In the genomic region with DNA sequence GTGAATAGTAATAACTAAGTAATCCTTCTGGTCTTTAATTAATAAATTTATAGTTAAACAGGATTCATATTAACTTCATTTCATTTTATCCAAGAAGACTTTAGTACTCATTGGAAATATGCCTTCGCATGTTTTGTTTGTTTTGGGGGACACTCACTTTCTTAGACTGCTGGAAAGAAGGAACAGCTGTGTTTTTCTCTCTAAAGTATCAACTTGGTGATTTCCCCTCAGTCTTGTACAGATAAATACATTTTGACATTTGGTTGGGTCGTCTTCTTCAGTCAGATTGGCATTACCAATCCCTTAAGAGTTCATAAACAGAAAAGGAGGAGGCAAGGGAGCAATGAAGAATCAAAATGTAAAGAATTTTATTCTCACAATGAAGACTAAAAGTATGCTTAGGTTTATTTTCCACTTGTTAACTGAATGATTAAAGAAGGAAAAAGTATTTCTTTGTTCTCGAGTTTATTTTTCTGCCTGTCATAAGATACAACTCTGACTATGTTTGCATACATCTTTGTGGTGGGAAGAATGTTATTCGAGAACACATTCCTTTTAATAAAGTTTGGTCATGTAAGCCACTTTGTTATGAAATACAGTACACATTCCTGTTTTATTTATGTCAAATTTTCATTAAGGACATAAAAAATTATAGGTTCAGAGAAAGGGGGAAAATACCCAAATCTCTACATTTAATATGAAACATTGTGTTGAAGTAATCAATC, we compare ENCODE assay signal across 21 cellular contexts.
A peak's percentile ranks its signal among the peaks of the same experiment; 100 is the strongest.
DNase-seq lines count a peak whose midpoint lies in the region; ATAC-seq and TF ChIP-seq lines count a peak whose summit lies in the region.
"Had no signal": no experiment of that assay in that cellular context is flagged by ENCODE, and none has a peak within 500 bp of the region (broad histone marks: within the 10 kb centered on the region; RNA-seq: fewer than 3 reads in every experiment).

No MANE protein-coding gene starts in this region.

- no peak overlapping the region for H2BK15ac ChIP-seq in IMR-90 (ENCODE audit: low read depth, low read length)

- H3K9me3 ChIP-seq in IMR-90 (ENCODE audit: control insufficient read depth, insufficient read depth, low read length) (no peaks in the 10 kb centered on the region), skeletal muscle satellite cell (replicated peaks; ENCODE audit: low read length) (no peaks in the 10 kb centered on the region), psoas muscle (no peaks in the 10 kb centered on the region)
- no peaks in the 10 kb centered on the region for H3K9me3 ChIP-seq in CD4-positive, alpha-beta T cell (ENCODE audit: control insufficient read depth, low read length)
- H3K9me3 ChIP-seq: A549, Caco-2 had no signal

- no peak overlapping the region for H3K4me3 Mint-ChIP-seq in CD4-positive, alpha-beta T cell
- H3K4me3 Mint-ChIP-seq: CD8-positive, alpha-beta T cell had no signal

- H3K4ac ChIP-seq in IMR-90 (ENCODE audit: low read depth, low read length), result no peak overlapping the region

- H3K27ac ChIP-seq in IMR-90 (ENCODE audit: insufficient read depth, low read length), result peak overlapping the region; percentile 29; the same call in 1 of the 2 replicates
- H3K27ac ChIP-seq in psoas muscle, result no peak overlapping the region
- no peak overlapping the region for H3K27ac ChIP-seq in CD4-positive, alpha-beta T cell (ENCODE audit: low read depth, low read length)
- H3K27ac ChIP-seq: A549, RWPE1 had no signal

- no peak overlapping the region for H3K4me3 ChIP-seq in IMR-90 (ENCODE audit: insufficient read depth, low read depth, low read length)
- no peak overlapping the region for H3K4me3 ChIP-seq in choroid plexus epithelial cell (ENCODE audit: low read depth, low read length)
- no peak overlapping the region for H3K4me3 ChIP-seq in skeletal muscle satellite cell (ENCODE audit: low read length)
- no peak overlapping the region for H3K4me3 ChIP-seq in psoas muscle
- H3K4me3 ChIP-seq: A549 had no signal

- no peak overlapping the region for H2AFZ ChIP-seq in IMR-90 (replicated peaks; ENCODE audit: low read length, poor library complexity)

- H3K79me1 ChIP-seq in IMR-90 (ENCODE audit: low read depth in 1 of 2, low read length in 2 of 2), result no peaks in the 10 kb centered on the region

- H3K27me3 ChIP-seq in IMR-90 (ENCODE audit: control insufficient read depth, insufficient read depth, low read length), result no peaks in the 10 kb centered on the region
- no peaks in the 10 kb centered on the region for H3K27me3 ChIP-seq in skeletal muscle satellite cell (ENCODE audit: control insufficient read depth, insufficient read depth, low read length)
- no peaks in the 10 kb centered on the region for H3K27me3 ChIP-seq in psoas muscle (ENCODE audit: insufficient read depth in 3 of 3, low read length in 2 of 3)
- peaks cover 4% of the 10 kb centered on the region for H3K27me3 ChIP-seq in CD4-positive, alpha-beta T cell (ENCODE audit: control insufficient read depth, insufficient read depth, low read length)

- no peaks in the 10 kb centered on the region for H3K4me1 Mint-ChIP-seq in CD4-positive, alpha-beta T cell (ENCODE audit: low read depth)

- no TSS peak for BruUV-seq in IMR-90 (replicated peaks; lab: Mats Ljungman, UMichigan)

- H3K36me3 ChIP-seq in IMR-90 (ENCODE audit: control insufficient read depth, insufficient read depth, low read length) (no peaks in the 10 kb centered on the region), skeletal muscle satellite cell (ENCODE audit: insufficient read depth, low read length) (no peaks in the 10 kb centered on the region), psoas muscle (ENCODE audit: insufficient read depth in 1 of 2, low read depth in 1 of 2) (no peaks in the 10 kb centered on the region)

- DNase-seq in IMR-90 (peak; percentile 33), choroid plexus epithelial cell (ENCODE audit: low read depth) (peak; percentile 18), foreskin melanocyte (peak; percentile 23), NCI-H187 (lab: John Stamatoyannopoulos, UW) (no peak), psoas muscle (no peak)
- DNase-seq in CD4-positive, alpha-beta T cell, result no peak
- DNase-seq: C1 segment of cervical spinal cord; Caco-2; CD8-positive, alpha-beta T cell; DMS 273 treated with DMSO at 0.1 percent for 48 hours; Karpas-422; MV-4-11; NCI-H1105; NCI-H2227 treated with DMSO at 0.1 percent for 48 hours; NCI-H510A; NCI-H69; SHP77 had no signal

- no CpG with 5 or more reads among the region's 4 CpGs for WGBS in IMR-90 (ENCODE audit: extremely low coverage in 2 of 2, insufficient read length in 1 of 2), 2 experiments
- 74 to 77% (median 74%) methylated on average over 4 of the region's 4 CpGs for WGBS in psoas muscle, 3 donors

- H3K9me1 ChIP-seq in IMR-90 (ENCODE audit: insufficient read depth, low read length), result 0 out of 2 replicates have a peak, but pooled peaks cover 4% of the 10 kb centered on the region

- no peak overlapping the region for H3K14ac ChIP-seq in IMR-90 (replicated peaks; ENCODE audit: low read depth, low read length)

- no peak overlapping the region for H2BK5ac ChIP-seq in IMR-90 (ENCODE audit: low read depth, low read length, poor library complexity, severe bottlenecking)

- in situ Hi-C loops in IMR-90 (cut with MboI; ENCODE audit: low sequenced_read_pairs), result no loop called here

- H4K5ac ChIP-seq in IMR-90 (ENCODE audit: low read depth, low read length), result no peak overlapping the region

- ATAC-seq in IMR-90 (ENCODE audit: low read depth) (peak; percentile 45), psoas muscle (no peak)
- no peak for ATAC-seq in CD4-positive, alpha-beta T cell (ENCODE audit: poor library complexity)
- ATAC-seq: A549; CD8-positive, alpha-beta T cell; Panc1 had no signal

- H3K27ac Mint-ChIP-seq in CD4-positive, alpha-beta T cell, result no peak overlapping the region
- H3K27ac Mint-ChIP-seq: CD8-positive, alpha-beta T cell had no signal

- peaks cover 4% of the 10 kb centered on the region; the same call in 1 of the 2 replicates for H3K4me1 ChIP-seq in IMR-90 (ENCODE audit: control insufficient read depth, insufficient read depth, low read length)
- H3K4me1 ChIP-seq in skeletal muscle satellite cell (ENCODE audit: control insufficient read depth, insufficient read depth, low read length), result peaks cover 38% of the 10 kb centered on the region
- no peaks in the 10 kb centered on the region for H3K4me1 ChIP-seq in psoas muscle
- H3K4me1 ChIP-seq: A549, Caco-2 had no signal

- no peak overlapping the region for H2BK120ac ChIP-seq in IMR-90 (ENCODE audit: low read depth, low read length)

- intact Hi-C loops in IMR-90 (cut with micrococcal nuclease) (no loop called here), psoas muscle (cut with DNase I) (no loop called here)
- intact Hi-C loops in CD4-positive, alpha-beta T cell (cut with DNase I, micrococcal nuclease), result no loop called here

- no peak overlapping the region for H3K9ac ChIP-seq in IMR-90 (ENCODE audit: low read depth, low read length)
- peak overlapping the region; percentile 40 for H3K9ac ChIP-seq in skeletal muscle satellite cell (ENCODE audit: low read depth, low read length)

- POLR2A ChIA-PET in IMR-90 (lab: Charles Lee; ENCODE audit: unreplicated experiment), result no interaction called here
- POLR2A ChIA-PET in CD4-positive, alpha-beta T cell (lab: Charles Lee), result no interaction called here

- CTCF ChIA-PET in IMR-90 (lab: Yijun Ruan, JAX), result interaction anchor here (0.6 to 1.4 kb wide), 3 partner anchors 140 to 1948 kb away, joined by 3 read pairs; partner anchors contain the start of gene GMNC
- CTCF ChIA-PET in CD4-positive, alpha-beta T cell (lab: Charles Lee), result no interaction called here

- H3K23ac ChIP-seq in IMR-90 (ENCODE audit: low read depth, low read length), result no peak overlapping the region

- 0 out of 4 replicates have a peak overlapping the region, but pooled peaks of 1 of the 2 experiments have one; percentile 4 for H4K8ac ChIP-seq in IMR-90 (ENCODE audit: low read depth in 2 of 2, low read length in 2 of 2)

- H3K18ac ChIP-seq in IMR-90 (ENCODE audit: low read depth, low read length), result peak overlapping the region; percentile 65; the same call in 1 of the 2 replicates

- dilution Hi-C loops in IMR-90 (cut with HindIII; ENCODE audit: low sequenced_read_pairs, unreplicated experiment), result no loop called here

- TF ChIP-seq CTCF in IMR-90 (conservative IDR thresholded peaks at IDR 0.05; ENCODE audit: low read depth, low read length), result no peak
- no peak for TF ChIP-seq CTCF in choroid plexus epithelial cell (conservative IDR thresholded peaks at IDR 0.05; ENCODE audit: low read depth, low read length)
- no peak for TF ChIP-seq CTCF in psoas muscle (IDR thresholded peaks at IDR 0.05)
- no peak for TF ChIP-seq CTCF in CD4-positive, alpha-beta T cell (IDR thresholded peaks at IDR 0.05)

- no peak overlapping the region for H3K4me2 ChIP-seq in IMR-90 (ENCODE audit: low read depth, low read length)
- H3K4me2 ChIP-seq in skeletal muscle satellite cell (ENCODE audit: low read length), result no peak overlapping the region
- H3K4me2 ChIP-seq: A549 had no signal

- no peaks in the 10 kb centered on the region for H3K9me3 Mint-ChIP-seq in CD4-positive, alpha-beta T cell
- H3K9me3 Mint-ChIP-seq: CD8-positive, alpha-beta T cell had no signal

- no peak for TF ChIP-seq RAD21 in IMR-90 (IDR thresholded peaks at IDR 0.05; ENCODE audit: low read length)

- H2BK20ac ChIP-seq in IMR-90 (ENCODE audit: low read depth, low read length), result peak overlapping the region; percentile 44

- H2AK5ac ChIP-seq in IMR-90 (ENCODE audit: low read depth, low read length), result no peak overlapping the region

- H4K20me1 ChIP-seq in IMR-90 (ENCODE audit: insufficient read depth, low read length), result no peaks in the 10 kb centered on the region

- no peak overlapping the region for H4K91ac ChIP-seq in IMR-90 (ENCODE audit: insufficient read depth, low read depth, low read length)

- no peak overlapping the region for H2AK9ac ChIP-seq in IMR-90 (replicated peaks; ENCODE audit: low read depth, low read length, poor library complexity)

- no peak for TF ChIP-seq POLR2A in IMR-90 (IDR thresholded peaks at IDR 0.05; ENCODE audit: low read depth, low read length)

- H3K36me3 Mint-ChIP-seq in CD4-positive, alpha-beta T cell (ENCODE audit: low read depth), result no peaks in the 10 kb centered on the region
- H3K36me3 Mint-ChIP-seq: CD8-positive, alpha-beta T cell had no signal

- peaks cover 11% of the 10 kb centered on the region for H3K27me3 Mint-ChIP-seq in CD4-positive, alpha-beta T cell

- no peak overlapping the region for H3K56ac ChIP-seq in IMR-90 (ENCODE audit: extremely low read depth, insufficient read depth, low read length)

TF ChIP-seq in IMR-90, 13 proteins besides CTCF, POLR2A, EP300 and RAD21:
- TF ChIP-seq FOS (IDR thresholded peaks at IDR 0.05; ENCODE audit: low read depth, low read length), result no peak
- TF ChIP-seq RCOR1 (IDR thresholded peaks at IDR 0.05; ENCODE audit: insufficient replicate concordance, low read length), result no peak
- TF ChIP-seq MAZ (IDR thresholded peaks at IDR 0.05; ENCODE audit: borderline replicate concordance, low read depth, low read length), result no peak

Comparison
In these comparisons a context has a peak if more than half of its experiments do, and no peak if none do; other contexts are left out.
1. DNase-seq: peak in IMR-90 (single experiment), choroid plexus epithelial cell (single experiment) and foreskin melanocyte (single experiment); none in NCI-H187 (0 of 2), psoas muscle (0 of 2) and CD4-positive, alpha-beta T cell (0 of 10).